Comparison of ENCODE assay signal across 13 cellular contexts in the genomic region with DNA sequence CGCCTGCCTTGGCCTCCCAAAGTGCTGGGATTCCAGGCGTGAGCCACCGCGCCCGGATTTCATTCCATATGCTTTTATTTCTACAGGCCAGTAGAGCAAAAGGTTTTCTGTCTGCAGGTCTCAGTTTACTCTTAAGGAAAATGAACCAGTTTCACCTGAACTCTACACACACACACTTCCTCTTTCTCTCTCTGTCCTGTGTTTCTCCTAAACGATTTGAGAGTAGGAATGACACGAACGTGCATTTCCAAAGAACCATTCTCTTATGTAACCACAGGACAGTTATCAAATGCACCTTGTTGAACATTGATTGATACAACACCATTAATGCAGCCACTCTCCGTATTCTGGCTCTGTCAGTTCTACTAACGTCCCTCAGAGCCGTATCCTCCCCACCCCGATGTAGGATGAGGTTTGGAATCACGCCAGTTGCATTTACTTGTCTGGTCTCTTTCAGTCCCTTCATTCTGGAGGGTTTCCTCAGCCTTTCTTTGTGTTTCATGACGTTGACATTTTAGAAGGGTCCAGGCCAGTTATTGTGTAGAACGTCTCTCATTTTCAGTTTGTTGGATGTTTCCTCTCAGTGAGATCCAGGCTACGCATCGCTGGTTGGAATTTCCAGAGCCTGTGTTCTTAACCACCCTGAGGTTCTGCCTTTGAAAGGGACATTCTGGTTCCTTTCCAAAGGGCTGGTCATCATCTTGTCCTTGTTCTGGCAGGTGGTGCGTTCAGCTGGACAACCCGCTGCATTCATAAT. TPM values are rescaled to one million over a fixed set of nuclear protein-coding genes. Genes with fewer than 3 reads are reported as not detected.
DNase-seq lines count a peak whose midpoint lies in the region; TF ChIP-seq lines count a peak whose summit lies in the region.
"Had no signal": no experiment of that assay in that cellular context is flagged by ENCODE, and none has a peak within 500 bp of the region (broad histone marks: within the 10 kb centered on the region; RNA-seq: fewer than 3 reads in every experiment).

No MANE protein-coding gene starts in this region.

- H3K4me1 ChIP-seq in esophagus (ENCODE audit: control insufficient read depth in 2 of 2, insufficient read depth in 2 of 2, low read length in 1 of 2) (peaks cover 4 to 5% of the 10 kb centered on the region in 2 donors), prostate gland (replicated peaks) (peaks cover 5% of the 10 kb centered on the region), Peyer's patch (peaks cover 0 to 19% (median 0%) of the 10 kb centered on the region in 4 donors)

- no peak for TF ChIP-seq POLR2A in prostate gland (IDR thresholded peaks at IDR 0.05)
- TF ChIP-seq POLR2A in Peyer's patch (IDR thresholded peaks at IDR 0.05): no peak

- no peak for TF ChIP-seq CTCF in prostate gland (IDR thresholded peaks at IDR 0.05)
- no peak for TF ChIP-seq CTCF in Peyer's patch (IDR thresholded peaks at IDR 0.05)
- no peak for TF ChIP-seq CTCF in brain microvascular endothelial cell (IDR thresholded peaks at IDR 0.05; ENCODE audit: low read depth, low read length, missing control alignments)

- DNase-seq in G401 (ENCODE audit: low spot score): peak; percentile 69
- DNase-seq in NCI-H2196 treated with DMSO at 0.1 percent for 48 hours (lab: John Stamatoyannopoulos, UW; ENCODE audit: unreplicated experiment): peak; percentile 32
- DNase-seq in prostate gland (ENCODE audit: low spot score): no peak
- no peak for DNase-seq in Peyer's patch
- no peak for DNase-seq in SK-N-DZ (ENCODE audit: low spot score)
- no peak for DNase-seq in brain microvascular endothelial cell
- DNase-seq in NOMO-1 treated with DMSO at 0.1 percent for 48 hours (lab: John Stamatoyannopoulos, UW; ENCODE audit: unreplicated experiment): no peak
- DNase-seq: body of pancreas; NCI-H187; stimulated activated CD4-positive, alpha-beta T cell treated with anti-CD3 and anti-CD28 coated beads, Interleukin-15, amount 100 ng/mL, for 24 hours; T-helper 1 cell had no signal

- H3K4me3 ChIP-seq in esophagus (ENCODE audit: low read depth in 1 of 2, low read length in 2 of 2) (no peak overlapping the region), prostate gland (no peak overlapping the region), Peyer's patch (no peak overlapping the region), brain microvascular endothelial cell (ENCODE audit: low read depth, low read length) (no peak overlapping the region)
- H3K4me3 ChIP-seq: body of pancreas had no signal

- H3K9me3 ChIP-seq in esophagus (ENCODE audit: control insufficient read depth in 2 of 2, insufficient read depth in 1 of 2, low read depth in 1 of 2, low read length in 1 of 2) (no peaks in the 10 kb centered on the region), prostate gland (no peaks in the 10 kb centered on the region), Peyer's patch (no peaks in the 10 kb centered on the region)
- H3K9me3 ChIP-seq: body of pancreas had no signal

- H3K27ac ChIP-seq in esophagus (ENCODE audit: low read depth in 2 of 2, low read length in 1 of 2): peak overlapping the region; percentile 4 to 33
- peak overlapping the region; percentile 91 to 96 for H3K27ac ChIP-seq in prostate gland
- peak overlapping the region in 2 of 4 donors; percentile 3 to 37 for H3K27ac ChIP-seq in Peyer's patch
- no peak overlapping the region for H3K27ac ChIP-seq in brain microvascular endothelial cell
- H3K27ac ChIP-seq: foreskin keratinocyte had no signal

- in situ Hi-C loops in G401 (cut with HindIII; ENCODE audit: low sequenced_read_pairs) (no loop called here), brain microvascular endothelial cell (cut with HindIII; ENCODE audit: low pct_ligation_motif_present, low sequenced_read_pairs) (no loop called here)

- H3K27me3 ChIP-seq in esophagus (ENCODE audit: control insufficient read depth in 1 of 2, insufficient read depth in 2 of 2, low read length in 2 of 2): no peaks in the 10 kb centered on the region
- H3K27me3 ChIP-seq in prostate gland (replicated peaks; ENCODE audit: insufficient read depth): no peaks in the 10 kb centered on the region
- H3K27me3 ChIP-seq in Peyer's patch: no peaks in the 10 kb centered on the region
- no peaks in the 10 kb centered on the region for H3K27me3 ChIP-seq in brain microvascular endothelial cell (replicated peaks)
- H3K27me3 ChIP-seq: body of pancreas, foreskin keratinocyte had no signal

- H3K36me3 ChIP-seq in esophagus (ENCODE audit: control insufficient read depth in 2 of 2, insufficient read depth in 2 of 2, low read length in 1 of 2) (peaks cover 0 to 2% of the 10 kb centered on the region in 2 donors), prostate gland (no peaks in the 10 kb centered on the region), Peyer's patch (no peaks in the 10 kb centered on the region), brain microvascular endothelial cell (replicated peaks) (peaks cover 3% of the 10 kb centered on the region)

- intact Hi-C loops in prostate gland (cut with DNase I): no loop called here

- 53 to 58% methylated on average over 19 of the region's 19 CpGs for WGBS in esophagus, 2 donors
- WGBS in prostate gland: 35% methylated on average over 19 of the region's 19 CpGs

RNA-seq across cellular contexts. Expression of a gene that starts 36.0 kb away (rescaled TPM):
- 0.10 and 5.7 TPM in 2 replicates for total RNA-seq in G401 (2014; rRNA removed; shearing (Covaris generic))
- polyA plus RNA-seq in esophagus: 1 to 10 TPM; 4.0 to 8.5 TPM
- total RNA-seq in prostate gland: 10 to 100 TPM; 19.4 to 25.3 TPM
- total RNA-seq in Peyer's patch: 10 to 100 TPM in 3 of 4 donors, 1 to 10 TPM in 1; 8.2 to 14.9 (median 13.3) TPM
- 0.51 and 0.93 TPM in 2 replicates for polyA plus RNA-seq in SK-N-DZ (2014; cell fraction: cytosol; rRNA removed)
- polyA plus RNA-seq in SK-N-DZ (2014; cell fraction: nucleus; rRNA removed): 0.38 and 8.2 TPM in 2 replicates

Comparison
In these comparisons a context has a peak if more than half of its experiments do, and no peak if none do; other contexts are left out.
1. DNase-seq: peak in G401 (single experiment) and NCI-H2196 treated with DMSO at 0.1 percent for 48 hours (single experiment); none in prostate gland (single experiment), Peyer's patch (0 of 3), SK-N-DZ (single experiment), brain microvascular endothelial cell (single experiment) and NOMO-1 treated with DMSO at 0.1 percent for 48 hours (single experiment).